3 cellular contexts compared by ENCODE assay signal in the genomic region with DNA sequence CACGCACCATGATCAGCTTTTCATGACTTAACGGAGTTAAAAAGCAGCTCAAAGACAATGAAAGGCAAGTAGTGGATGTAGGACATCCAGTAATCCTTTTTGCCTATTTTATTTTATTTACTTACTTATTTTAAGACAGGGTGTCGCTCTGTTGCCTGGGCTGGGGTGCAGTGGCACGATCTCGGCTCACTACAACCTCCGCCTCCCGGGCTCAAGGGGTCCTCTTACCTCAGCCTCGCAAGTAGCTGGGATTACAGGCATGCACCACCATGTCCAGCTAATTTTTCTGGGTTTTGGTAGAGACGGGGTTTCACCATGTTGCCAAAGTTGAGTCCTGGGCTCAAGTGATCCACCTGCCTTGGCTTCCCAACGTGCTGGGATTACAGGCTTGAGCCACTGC.
"Had no signal": no experiment of that assay in that cellular context is flagged by ENCODE, and none has a peak within 500 bp of the region (broad histone marks: within the 10 kb centered on the region; RNA-seq: fewer than 3 reads in every experiment).

No MANE protein-coding gene starts in this region.

- DNase-seq: GDM1, GF-D8 had no signal

- H3K4me3 ChIP-seq: GM12878 had no signal

- ATAC-seq: GM12878 had no signal
